Comparison of ENCODE assay signal across 1 cellular context in genomic region chr6:32147401-32148132, GRCh38.
TF ChIP-seq lines count a peak whose summit lies in the region.

No MANE protein-coding gene starts in this region.

TF ChIP-seq in H1, 55 proteins besides CTCF, POLR2A, EP300 and RAD21:
- no peak for TF ChIP-seq HDAC2 (IDR thresholded peaks at IDR 0.05; ENCODE audit: borderline replicate concordance in 1 of 2, low read depth in 2 of 2, low read length in 2 of 2)
